Comparison of ENCODE assay signal across 8 cellular contexts in genomic region chr16:11396241-11397048, GRCh38. TPM values are rescaled to one million over a fixed set of nuclear protein-coding genes. Genes with fewer than 3 reads are reported as not detected.
DNase-seq lines count a peak whose midpoint lies in the region; ATAC-seq and TF ChIP-seq lines count a peak whose summit lies in the region.

No MANE protein-coding gene starts in this region.

- CTCF ChIA-PET in SK-N-SH (lab: Yijun Ruan, JAX) = interaction anchor here (0.6 to 8.6 kb wide), 90 partner anchors 12 to 672 kb away, joined by 3 to 107 read pairs (median 4); partner anchors contain the start of genes LITAF, RSL1D1, SNN and ZC3H7A

- H3K9me2 ChIP-seq in SK-N-SH = no peaks in the 10 kb centered on the region

- H4K20me1 ChIP-seq in SK-N-SH (ENCODE audit: insufficient read depth) = no peaks in the 10 kb centered on the region

- H3K9me3 ChIP-seq in SK-N-SH = no peaks in the 10 kb centered on the region

- H3K27me3 ChIP-seq in SK-N-SH (ENCODE audit: insufficient read depth) = no peaks in the 10 kb centered on the region

- POLR2A ChIA-PET in SK-N-SH (lab: Yijun Ruan, JAX) = no interaction called here

- no peaks in the 10 kb centered on the region for H3K36me3 ChIP-seq in SK-N-SH (replicated peaks in 1 of 2; ENCODE audit: control insufficient read depth in 1 of 2, insufficient read depth in 2 of 2, low read length in 1 of 2)

- TF ChIP-seq RAD21 in SK-N-SH (IDR thresholded peaks at IDR 0.05; ENCODE audit: low read length) = peak; percentile 98

- no peak overlapping the region for H3K4me2 ChIP-seq in SK-N-SH

- no peak overlapping the region for H3K9ac ChIP-seq in SK-N-SH

- H3F3A ChIP-seq in SK-N-SH (replicated peaks; ENCODE audit: insufficient read depth) = no peaks in the 10 kb centered on the region

- DNase-seq in DMS153 treated with DMSO at 0.1 percent for 48 hours (lab: John Stamatoyannopoulos, UW; ENCODE audit: unreplicated experiment) (peak; percentile 26), HUDEP-2 (lab: John Stamatoyannopoulos, UW; ENCODE audit: unreplicated experiment in 76 of 76) (peak in 45 of 76 experiments; percentile 2 to 56 (median 25)), SK-N-SH (peak; percentile 97), Right ventricle myocardium superior (peak; percentile 81), posterior vena cava (ENCODE audit: low spot score) (peak; percentile 94), ureter (ENCODE audit: low spot score) (peak; percentile 79)
- DNase-seq in activated naive CD4-positive, alpha-beta T cell treated with anti-CD3 and anti-CD28 coated beads, Interleukin-2, amount 50 U/mL, for 16 hours = peak; percentile 69

- H3K4me3 ChIP-seq in SK-N-SH (ENCODE audit: low read depth in 2 of 2, low read length in 1 of 2) = no peak overlapping the region

- peaks cover 0 to 12% of the 10 kb centered on the region in 2 experiments; a peak in 1 of 4 replicates for H3K4me1 ChIP-seq in SK-N-SH (ENCODE audit: control insufficient read depth in 1 of 2, insufficient read depth in 2 of 2, low read depth in 1 of 2, low read length in 1 of 2)

- intact Hi-C loops in Right ventricle myocardium superior (cut with DNase I) = loop anchor here (5.0 to 10.0 kb wide), 4 partner anchors 248 to 668 kb away; no protein-coding TSS in a partner anchor
- intact Hi-C loops in posterior vena cava (cut with DNase I) = loop anchor here (5.0 to 10.0 kb wide), 3 partner anchors 246 to 668 kb away; no protein-coding TSS in a partner anchor

- H2AFZ ChIP-seq in SK-N-SH (ENCODE audit: low read depth) = peak overlapping the region; percentile 45

- ATAC-seq in Right ventricle myocardium superior (ENCODE audit: poor library complexity) = peak; percentile 85
- ATAC-seq in HG02840 (IDR thresholded peaks at IDR 0.05; ENCODE audit: low FRiP score, unreplicated experiment) = no peak

- peak overlapping the region in 1 of 2 experiments; percentile 25; a peak in 1 of 4 replicates for H3K27ac ChIP-seq in SK-N-SH (ENCODE audit: low read depth in 2 of 2, low read length in 1 of 2)

- 62% methylated on average over 8 of the region's 24 CpGs for WGBS in SK-N-SH (ENCODE audit: low lambda C conversion rate)

- TF ChIP-seq EP300 in SK-N-SH (IDR thresholded peaks at IDR 0.05; ENCODE audit: borderline replicate concordance in 1 of 2, low read depth in 1 of 2, low read length in 1 of 2) = no peak

- no peaks in the 10 kb centered on the region for H3K79me2 ChIP-seq in SK-N-SH (ENCODE audit: insufficient read depth)

- peak; percentile 94 for TF ChIP-seq CTCF in SK-N-SH (IDR thresholded peaks at IDR 0.05)

TF ChIP-seq in SK-N-SH, 30 proteins besides CTCF, POLR2A, EP300 and RAD21:
- TF ChIP-seq SMC3 (IDR thresholded peaks at IDR 0.05; ENCODE audit: low read depth, low read length) (peak; percentile 95), EZH2phosphoT487 (IDR thresholded peaks at IDR 0.05; ENCODE audit: borderline replicate concordance, low read depth) (no peak), PBX3 (IDR thresholded peaks at IDR 0.05) (no peak), NRF1 (IDR thresholded peaks at IDR 0.05; ENCODE audit: low read depth, low read length) (no peak), ELF1 (IDR thresholded peaks at IDR 0.05) (no peak), SIN3A (IDR thresholded peaks at IDR 0.05; ENCODE audit: borderline replicate concordance, low read depth, low read length) (peak; percentile 37; the same call in 1 of the 2 replicates)
TF ChIP-seq in SK-N-SH: peak in this region for 2.

RNA-seq across cellular contexts. Expression of gene RMI2, which starts 51.2 kb away (rescaled TPM):
- 5.6 and 8.5 TPM in 2 replicates for polyA plus RNA-seq in SK-N-SH (2012; rRNA removed)
- polyA plus RNA-seq in SK-N-SH (2012; cell fraction: cytosol; rRNA removed) = 11.5 and 13.0 TPM in 2 replicates
- polyA plus RNA-seq in SK-N-SH (2012; cell fraction: nucleus; rRNA removed) = 4.5 and 5.8 TPM in 2 replicates
- total RNA-seq in Right ventricle myocardium superior = 0.48 TPM
- total RNA-seq in posterior vena cava = 1 to 10 TPM in 1 of 2 donors, under 1 TPM in 1; 0.67 to 1.4 TPM
- total RNA-seq in ureter = 8.4 TPM

Comparison
In these comparisons a context has a peak if more than half of its experiments do, and no peak if none do; other contexts are left out.
1. DNase-seq: peak in every context shown above with its lines; median percentile 97 in SK-N-SH; 94 in posterior vena cava; 81 in Right ventricle myocardium superior; 79 in ureter; 69 in activated naive CD4-positive, alpha-beta T cell treated with anti-CD3 and anti-CD28 coated beads, Interleukin-2, amount 50 U/mL, for 16 hours; 26 in DMS153 treated with DMSO at 0.1 percent for 48 hours; 25 in HUDEP-2.